Comparison of ENCODE assay signal across 34 cellular contexts in genomic region chr3:13239467-13239760, GRCh38.
"Had no signal": no experiment of that assay in that cellular context is flagged by ENCODE, and none has a peak within 500 bp of the region (broad histone marks: within the 10 kb centered on the region; RNA-seq: fewer than 3 reads in every experiment).

No MANE protein-coding gene starts in this region.

- H3K27ac ChIP-seq: KMS-11 had no signal

- H3K4me2 ChIP-seq: KMS-11 had no signal

- H3K9ac ChIP-seq: KMS-11 had no signal

- DNase-seq: Karpas-422, Kasumi-1, MG63, MM.1S, MV-4-11, NCI-H1048, NCI-H1092, NCI-H1092 treated with DMSO at 0.1 percent for 48 hours, NCI-H1105, NCI-H1105 treated with DMSO at 0.1 percent for 48 hours, NCI-H1417, NCI-H1417 treated with DMSO at 0.1 percent for 48 hours, NCI-H1436, NCI-H1436 treated with DMSO at 0.1 percent for 48 hours, NCI-H146, NCI-H1694, NCI-H1694 treated with DMSO at 0.1 percent for 48 hours, NCI-H187, NCI-H187 treated with DMSO at 0.1 percent for 48 hours, NCI-H1930, NCI-H2029, NCI-H2029 treated with DMSO at 0.1 percent for 48 hours, NCI-H2081, NCI-H2081 treated with DMSO at 0.1 percent for 48 hours, NCI-H2107, NCI-H2171, NCI-H2171 treated with DMSO at 0.1 percent for 48 hours, NCI-H2227 treated with DMSO at 0.1 percent for 48 hours, NCI-H226, NCI-H345, NCI-H446, NCI-H446 treated with DMSO at 0.1 percent for 48 hours, NCI-H510A had no signal

- H3K36me3 ChIP-seq: MG63 had no signal

- H3K9me3 ChIP-seq: MG63 had no signal

- H3K27me3 ChIP-seq: MG63 had no signal

- H3K4me3 ChIP-seq: MG63 had no signal
